17 cellular contexts compared by ENCODE assay signal in genomic region chr16:86077243-86077940, GRCh38.
"Had no signal": no experiment of that assay in that cellular context is flagged by ENCODE, and none has a peak within 500 bp of the region (broad histone marks: within the 10 kb centered on the region; RNA-seq: fewer than 3 reads in every experiment).

No MANE protein-coding gene starts in this region.

- H3K4me3 Mint-ChIP-seq: activated CD4-positive, alpha-beta T cell treated with anti-CD3 and anti-CD28 coated beads for 36 hours; activated naive CD8-positive, alpha-beta T cell; stimulated activated naive CD8-positive, alpha-beta T cell treated with anti-CD3 and anti-CD28 coated beads, Interleukin-15, amount 100 ng/mL, for 72 hours; WTC11 had no signal

- H3K9me3 Mint-ChIP-seq: stimulated activated naive CD8-positive, alpha-beta T cell treated with anti-CD3 and anti-CD28 coated beads, Interleukin-15, amount 100 ng/mL, for 72 hours; WTC11 had no signal

- H3K27ac ChIP-seq: dorsolateral prefrontal cortex, epithelial cell of prostate, right atrium auricular region, testis had no signal

- ATAC-seq: activated CD4-positive, alpha-beta T cell treated with anti-CD3 and anti-CD28 coated beads for 36 hours; left lobe of liver; stimulated activated naive CD8-positive, alpha-beta T cell treated with anti-CD3 and anti-CD28 coated beads, Interleukin-15, amount 100 ng/mL, for 72 hours; WTC11 had no signal

- H3K4me3 ChIP-seq: dorsolateral prefrontal cortex, lung, right atrium auricular region, testis had no signal

- H3K9me3 ChIP-seq: right atrium auricular region, testis had no signal

- H3K27ac Mint-ChIP-seq: activated CD4-positive, alpha-beta T cell treated with anti-CD3 and anti-CD28 coated beads for 36 hours; activated naive CD8-positive, alpha-beta T cell; progenitor cell of endocrine pancreas; stimulated activated naive CD8-positive, alpha-beta T cell treated with anti-CD3 and anti-CD28 coated beads, Interleukin-15, amount 100 ng/mL, for 72 hours; WTC11 had no signal

- H3K4me1 Mint-ChIP-seq: activated CD4-positive, alpha-beta T cell treated with anti-CD3 and anti-CD28 coated beads for 36 hours; stimulated activated naive CD8-positive, alpha-beta T cell treated with anti-CD3 and anti-CD28 coated beads, Interleukin-15, amount 100 ng/mL, for 72 hours had no signal

- H3K36me3 ChIP-seq: right atrium auricular region had no signal

- H3K4me1 ChIP-seq: right atrium auricular region, testis had no signal

- H3K27me3 ChIP-seq: right atrium auricular region, testis had no signal

- DNase-seq: activated CD4-positive, alpha-beta T cell treated with anti-CD3 and anti-CD28 coated beads for 36 hours; activated CD4-positive, alpha-beta T cell treated with anti-CD3 and anti-CD28 coated beads, Interleukin-2, amount 50 U/mL, for 48 hours; amniotic stem cell; foreskin melanocyte; islet precursor cell; midbrain; stimulated activated CD4-positive, alpha-beta T cell treated with anti-CD3 and anti-CD28 coated beads, Interleukin-2, amount 100 ng/mL, for 48 hours; stimulated activated naive CD8-positive, alpha-beta T cell treated with anti-CD3 and anti-CD28 coated beads, Interleukin-15, amount 100 ng/mL, for 72 hours; testis had no signal

- H3K36me3 Mint-ChIP-seq: activated naive CD8-positive, alpha-beta T cell; WTC11 had no signal
